Comparison of ENCODE assay signal across 8 cellular contexts in genomic region chr2:10813085-10813748, GRCh38. TPM values are rescaled to one million over a fixed set of nuclear protein-coding genes. Genes with fewer than 3 reads are reported as not detected.
DNase-seq lines count a peak whose midpoint lies in the region; ATAC-seq and TF ChIP-seq lines count a peak whose summit lies in the region.

No MANE protein-coding gene starts in this region.

- H3K36me3 ChIP-seq in adipocyte (ENCODE audit: control insufficient read depth, insufficient read depth, low read length, severe bottlenecking) (no peaks in the 10 kb centered on the region), left lung (no peaks in the 10 kb centered on the region), testis (ENCODE audit: low read depth, missing control alignments) (no peaks in the 10 kb centered on the region)

- peak overlapping the region; percentile 89 for H3K4me3 ChIP-seq in adipocyte (ENCODE audit: low read length)
- H3K4me3 ChIP-seq in left lung = peak overlapping the region; percentile 81 to 86
- peak overlapping the region; percentile 80 to 91 for H3K4me3 ChIP-seq in testis

- no peak for DNase-seq in activated CD8-positive, alpha-beta memory T cell treated with anti-CD3 and anti-CD28 coated beads, Interleukin-2, amount 10 ng/mL, durations not matched to agents 7 days and 5 days
- no peak for DNase-seq in activated CD8-positive, alpha-beta memory T cell treated with anti-CD3 and anti-CD28 coated beads, Interleukin-2, amount 50 U/mL, for 4 hours
- DNase-seq in adipocyte (ENCODE audit: low read depth) = no peak
- DNase-seq in left lung = no peak
- DNase-seq in testis = no peak
- no peak for DNase-seq in HK-2 (ENCODE audit: unreplicated experiment)

- no peaks in the 10 kb centered on the region for H3K9me3 Mint-ChIP-seq in activated CD8-positive, alpha-beta memory T cell treated with anti-CD3 and anti-CD28 coated beads, Interleukin-2, amount 10 ng/mL, durations not matched to agents 7 days and 5 days (ENCODE audit: low read depth)

- 13 to 16% methylated on average over 27 of the region's 27 CpGs for WGBS in testis, 2 donors

- H3K4me1 ChIP-seq in adipocyte (ENCODE audit: control insufficient read depth, insufficient read depth, low read length) = peaks cover 28% of the 10 kb centered on the region
- peaks cover 4 to 41% of the 10 kb centered on the region in 2 donors for H3K4me1 ChIP-seq in left lung
- peaks cover 8% of the 10 kb centered on the region for H3K4me1 ChIP-seq in testis

- H3K27ac ChIP-seq in left lung (peak overlapping the region; percentile 4 to 91), testis (peak overlapping the region; percentile 72 to 93)

- no peaks in the 10 kb centered on the region for H3K9me3 ChIP-seq in adipocyte (ENCODE audit: control insufficient read depth, low read length)
- no peaks in the 10 kb centered on the region for H3K9me3 ChIP-seq in left lung
- no peaks in the 10 kb centered on the region for H3K9me3 ChIP-seq in testis

- H3K4me1 Mint-ChIP-seq in activated CD8-positive, alpha-beta memory T cell treated with anti-CD3 and anti-CD28 coated beads, Interleukin-2, amount 10 ng/mL, durations not matched to agents 7 days and 5 days = peaks cover 28% of the 10 kb centered on the region

- peak overlapping the region; percentile 53 for H3K27ac Mint-ChIP-seq in activated CD8-positive, alpha-beta memory T cell treated with anti-CD3 and anti-CD28 coated beads, Interleukin-2, amount 10 ng/mL, durations not matched to agents 7 days and 5 days

- TF ChIP-seq CTCF in left lung (IDR thresholded peaks at IDR 0.05) (no peak), testis (IDR thresholded peaks at IDR 0.05) (no peak)

- no peak for ATAC-seq in activated CD8-positive, alpha-beta memory T cell treated with anti-CD3 and anti-CD28 coated beads, Interleukin-2, amount 10 ng/mL, durations not matched to agents 7 days and 5 days
- ATAC-seq in left lung = peak; percentile 35
- no peak for ATAC-seq in GM21576 (IDR thresholded peaks at IDR 0.05; ENCODE audit: unreplicated experiment)
- ATAC-seq in HG03442 (IDR thresholded peaks at IDR 0.05; ENCODE audit: unreplicated experiment) = no peak

- H3K27me3 ChIP-seq in adipocyte (replicated peaks; ENCODE audit: control insufficient read depth, insufficient read depth, low read length) (peaks cover 5% of the 10 kb centered on the region), left lung (no peaks in the 10 kb centered on the region), testis (no peaks in the 10 kb centered on the region)

- H3K27me3 Mint-ChIP-seq in activated CD8-positive, alpha-beta memory T cell treated with anti-CD3 and anti-CD28 coated beads, Interleukin-2, amount 10 ng/mL, durations not matched to agents 7 days and 5 days = peaks cover 25% of the 10 kb centered on the region

- CTCF ChIA-PET in activated CD8-positive, alpha-beta memory T cell treated with anti-CD3 and anti-CD28 coated beads, Interleukin-2, amount 10 ng/mL, durations not matched to agents 7 days and 5 days (lab: Charles Lee) = interaction anchor here (0.7 to 2.3 kb wide), 6 partner anchors 11 to 342 kb away, joined by 3 to 17 read pairs (median 5); partner anchors contain the start of gene SLC66A3

- peak overlapping the region; percentile 89 for H3K9ac ChIP-seq in adipocyte (ENCODE audit: low read length)

- intact Hi-C loops in left lung (cut with DNase I) = no loop called here
- intact Hi-C loops in testis (cut with DNase I; ENCODE audit: low total_unique reads) = no loop called here

- peaks cover 17% of the 10 kb centered on the region for H3K36me3 Mint-ChIP-seq in activated CD8-positive, alpha-beta memory T cell treated with anti-CD3 and anti-CD28 coated beads, Interleukin-2, amount 10 ng/mL, durations not matched to agents 7 days and 5 days

- TF ChIP-seq POLR2A in testis (IDR thresholded peaks at IDR 0.05) = no peak

- H3K4me3 Mint-ChIP-seq in activated CD8-positive, alpha-beta memory T cell treated with anti-CD3 and anti-CD28 coated beads, Interleukin-2, amount 10 ng/mL, durations not matched to agents 7 days and 5 days = peak overlapping the region; percentile 67

RNA-seq across cellular contexts. Expression of gene PDIA6, which starts 0.6 kb away (rescaled TPM):
- total RNA-seq in activated CD8-positive, alpha-beta memory T cell treated with anti-CD3 and anti-CD28 coated beads, Interleukin-2, amount 10 ng/mL, durations not matched to agents 7 days and 5 days = 100 to 1,000 TPM; 134 to 174 TPM
- total RNA-seq in left lung (100 to 1,000 TPM; 239 to 341 TPM), testis (10 to 100 TPM; 74.3 to 78.4 TPM)
- 123 TPM for polyA plus RNA-seq in testis (ENCODE audit: insufficient read depth, low read depth, low replicate concordance)
